ENCODE assay signal across 8 cellular contexts in genomic region chr18:80147037-80147417, GRCh38. TPM values are rescaled to one million over a fixed set of nuclear protein-coding genes. Genes with fewer than 3 reads are reported as not detected.
DNase-seq lines count a peak whose midpoint lies in the region; ATAC-seq and TF ChIP-seq lines count a peak whose summit lies in the region.

No MANE protein-coding gene starts in this region.

- TF ChIP-seq CTCF in RWPE2 (IDR thresholded peaks at IDR 0.05; ENCODE audit: poor library complexity, severe bottlenecking): no peak
- TF ChIP-seq CTCF in foreskin keratinocyte (conservative IDR thresholded peaks at IDR 0.05): no peak

- H3K27me3 ChIP-seq in RWPE2 (ENCODE audit: insufficient read depth, poor library complexity, severe bottlenecking) (no peaks in the 10 kb centered on the region), foreskin keratinocyte (no peaks in the 10 kb centered on the region), skeletal muscle satellite cell (ENCODE audit: control insufficient read depth, insufficient read depth, low read length) (no peaks in the 10 kb centered on the region)

- peak overlapping the region; percentile 67 for H3K9ac ChIP-seq in skeletal muscle satellite cell (ENCODE audit: low read depth, low read length)

- H3K9me3 ChIP-seq in RWPE2 (ENCODE audit: severe bottlenecking) (no peaks in the 10 kb centered on the region), skeletal muscle satellite cell (replicated peaks; ENCODE audit: low read length) (no peaks in the 10 kb centered on the region)

- H3K4me3 ChIP-seq in RWPE2 (ENCODE audit: severe bottlenecking) (peak overlapping the region; percentile 42), skeletal muscle satellite cell (ENCODE audit: low read length) (peak overlapping the region; percentile 88)

- no peak overlapping the region for H3K27ac ChIP-seq in RWPE2 (ENCODE audit: poor library complexity, severe bottlenecking)
- no peak overlapping the region for H3K27ac ChIP-seq in foreskin keratinocyte

- DNase-seq in DMS 273 (lab: John Stamatoyannopoulos, UW; ENCODE audit: unreplicated experiment) (peak; percentile 68), DMS 273 treated with DMSO at 0.1 percent for 48 hours (lab: John Stamatoyannopoulos, UW) (no peak), RWPE2 (ENCODE audit: low spot score) (no peak), foreskin keratinocyte (no peak), NCI-H2196 (lab: John Stamatoyannopoulos, UW; ENCODE audit: unreplicated experiment) (no peak), NCI-H2107 (lab: John Stamatoyannopoulos, UW) (no peak)

- H3K36me3 ChIP-seq in RWPE2 (ENCODE audit: low read depth) (no peaks in the 10 kb centered on the region), skeletal muscle satellite cell (ENCODE audit: insufficient read depth, low read length) (no peaks in the 10 kb centered on the region)

- peak; percentile 34 for ATAC-seq in HG02588 (IDR thresholded peaks at IDR 0.05; ENCODE audit: unreplicated experiment)
- peak; percentile 44 for ATAC-seq in RWPE2 (ENCODE audit: low read depth)
- ATAC-seq in foreskin keratinocyte: peak; percentile 25

- H3K4me1 ChIP-seq in RWPE2 (ENCODE audit: insufficient read depth, poor library complexity, severe bottlenecking) (peaks cover 4% of the 10 kb centered on the region), foreskin keratinocyte (peaks cover 10% of the 10 kb centered on the region), skeletal muscle satellite cell (ENCODE audit: control insufficient read depth, insufficient read depth, low read length) (peaks cover 18% of the 10 kb centered on the region)

- H3K4me2 ChIP-seq in skeletal muscle satellite cell (ENCODE audit: low read length): peak overlapping the region; percentile 89

RNA-seq across cellular contexts. Expression of gene ADNP2, which starts 38.0 kb away (rescaled TPM):
- 23.6 and 23.9 TPM in 2 replicates for total RNA-seq in foreskin keratinocyte
- 5.7 and 7.0 TPM in 2 replicates for polyA plus RNA-seq in foreskin keratinocyte
- total RNA-seq in skeletal muscle satellite cell (2012; rRNA removed): 15.7 and 16.4 TPM in 2 replicates
